8 cellular contexts compared by ENCODE assay signal in the genomic region with DNA sequence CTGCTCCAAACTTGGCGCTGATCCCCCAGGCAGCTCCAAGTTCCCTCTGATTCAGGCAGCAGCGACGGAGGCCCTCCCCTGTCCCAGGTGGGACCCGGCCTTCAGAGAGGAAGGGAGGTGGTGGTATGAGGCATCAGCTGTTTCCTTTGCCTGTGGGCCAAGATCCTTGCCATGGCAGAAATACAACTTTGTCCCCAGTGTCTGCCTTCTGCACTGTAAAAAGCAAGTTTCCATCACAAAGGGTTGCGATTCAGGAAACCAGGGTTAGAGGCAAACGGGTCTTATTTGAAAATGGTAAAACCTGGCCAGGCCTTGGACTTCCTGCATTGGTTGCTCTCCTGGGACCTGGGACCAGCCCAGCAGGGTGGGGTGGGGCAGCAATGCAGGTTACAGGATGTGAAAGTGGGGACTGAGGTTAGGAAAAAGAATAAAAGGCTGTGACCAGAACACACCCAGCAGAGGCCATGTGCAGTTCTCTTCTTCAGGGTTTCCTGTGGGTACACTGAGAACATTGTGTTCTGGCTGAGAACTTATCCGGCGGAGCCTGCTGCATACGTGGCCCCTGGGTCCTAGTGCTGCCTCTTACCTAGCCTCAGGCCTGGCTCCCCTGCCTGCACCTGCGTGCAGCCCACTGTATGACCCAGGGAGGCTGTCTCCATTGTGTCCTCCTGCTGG. TPM values are rescaled to one million over a fixed set of nuclear protein-coding genes. Genes with fewer than 3 reads are reported as not detected.
DNase-seq lines count a peak whose midpoint lies in the region; ATAC-seq and TF ChIP-seq lines count a peak whose summit lies in the region.

No MANE protein-coding gene starts in this region.

- H3K36me3 ChIP-seq in DND-41 (ENCODE audit: insufficient read depth, low read length) (no peaks in the 10 kb centered on the region), HUES6 (ENCODE audit: control insufficient read depth, insufficient read depth, low read length) (no peaks in the 10 kb centered on the region), colonic mucosa (no peaks in the 10 kb centered on the region)

- POLR2A ChIA-PET in activated CD4-positive, alpha-beta T cell treated with anti-CD3 and anti-CD28 coated beads for 36 hours (lab: Charles Lee) = interaction anchor here (0.6 to 3.1 kb wide), 3 partner anchors 12 to 91 kb away, joined by 4 to 15 read pairs (median 6); no protein-coding TSS in a partner anchor

- no peaks in the 10 kb centered on the region for H3K27me3 ChIP-seq in DND-41 (ENCODE audit: insufficient read depth, low read length, poor library complexity)
- H3K27me3 ChIP-seq in HUES6 (ENCODE audit: control insufficient read depth, insufficient read depth, low read length) = no peaks in the 10 kb centered on the region
- no peaks in the 10 kb centered on the region for H3K27me3 ChIP-seq in colonic mucosa

- peak overlapping the region; percentile 71 for H3K4me3 Mint-ChIP-seq in activated CD4-positive, alpha-beta T cell treated with anti-CD3 and anti-CD28 coated beads for 36 hours

- intact Hi-C loops in activated CD4-positive, alpha-beta T cell treated with anti-CD3 and anti-CD28 coated beads for 36 hours (cut with DNase I, micrococcal nuclease) = loop anchor here (1.0 to 10.0 kb wide), 6 partner anchors 12 to 284 kb away; a partner anchor contains a TSS
- intact Hi-C loops in colonic mucosa (cut with DNase I) = no loop called here

- no peaks in the 10 kb centered on the region for H3K9me3 Mint-ChIP-seq in activated CD4-positive, alpha-beta T cell treated with anti-CD3 and anti-CD28 coated beads for 36 hours (ENCODE audit: low read depth)

- H3K27ac ChIP-seq in DND-41 (ENCODE audit: low read length) = peak overlapping the region; percentile 96
- H3K27ac ChIP-seq in HUES6 (ENCODE audit: low read depth, low read length) = no peak overlapping the region; the same call in 1 of the 2 replicates
- peak overlapping the region; percentile 95 for H3K27ac ChIP-seq in colonic mucosa

- H3K4me2 ChIP-seq in DND-41 (ENCODE audit: insufficient read depth, low read length) = peak overlapping the region; percentile 72

- CTCF ChIA-PET in activated CD4-positive, alpha-beta T cell treated with anti-CD3 and anti-CD28 coated beads for 36 hours (lab: Charles Lee) = interaction anchor here (0.7 to 1.7 kb wide), 8 partner anchors 10 to 200 kb away, joined by 3 to 7 read pairs (median 4); a partner anchor contains a TSS

- H3K79me2 ChIP-seq in DND-41 (ENCODE audit: insufficient read depth, low read length) = no peaks in the 10 kb centered on the region

- H3K4me1 Mint-ChIP-seq in activated CD4-positive, alpha-beta T cell treated with anti-CD3 and anti-CD28 coated beads for 36 hours = peaks cover 82% of the 10 kb centered on the region

- H3K9me3 ChIP-seq in DND-41 (ENCODE audit: insufficient read depth, low read length, severe bottlenecking) (no peaks in the 10 kb centered on the region), HUES6 (ENCODE audit: control insufficient read depth, insufficient read depth, low read depth, low read length) (no peaks in the 10 kb centered on the region), colonic mucosa (no peaks in the 10 kb centered on the region)

- H3K4me1 ChIP-seq in DND-41 (ENCODE audit: insufficient read depth, low read length) (peaks cover 40% of the 10 kb centered on the region), HUES6 (ENCODE audit: control insufficient read depth, insufficient read depth, low read length) (peaks cover 23% of the 10 kb centered on the region), colonic mucosa (peaks cover 40% of the 10 kb centered on the region)

- peak overlapping the region; percentile 89 for H3K27ac Mint-ChIP-seq in activated CD4-positive, alpha-beta T cell treated with anti-CD3 and anti-CD28 coated beads for 36 hours

- ATAC-seq in DND-41 (ENCODE audit: insufficient read depth, low read depth) = peak; percentile 98
- peak; percentile 89 for ATAC-seq in GM21423 (IDR thresholded peaks at IDR 0.05; ENCODE audit: unreplicated experiment)
- peak; percentile 91 for ATAC-seq in activated CD4-positive, alpha-beta T cell treated with anti-CD3 and anti-CD28 coated beads for 36 hours

- no peak for TF ChIP-seq CTCF in DND-41 (IDR thresholded peaks at IDR 0.05; ENCODE audit: borderline replicate concordance, extremely low read depth, low read length, poor library complexity, severe bottlenecking)
- TF ChIP-seq CTCF in colonic mucosa (IDR thresholded peaks at IDR 0.05) = no peak

- no peaks in the 10 kb centered on the region for H3K27me3 Mint-ChIP-seq in activated CD4-positive, alpha-beta T cell treated with anti-CD3 and anti-CD28 coated beads for 36 hours

- peaks cover 2% of the 10 kb centered on the region for H3K36me3 Mint-ChIP-seq in activated CD4-positive, alpha-beta T cell treated with anti-CD3 and anti-CD28 coated beads for 36 hours (ENCODE audit: low read depth)

- H3K9ac ChIP-seq in DND-41 (ENCODE audit: low read depth, low read length) (peak overlapping the region; percentile 63), HUES6 (ENCODE audit: low read length) (no peak overlapping the region), colonic mucosa (ENCODE audit: low read depth in 2 of 2, low read length in 2 of 2) (peak overlapping the region; percentile 52 to 79)

- H4K20me1 ChIP-seq in DND-41 (ENCODE audit: insufficient read depth, low read length) = no peaks in the 10 kb centered on the region

- DNase-seq in DND-41 (peak; percentile 86), colonic mucosa (peak; percentile 85), medulla oblongata (ENCODE audit: extremely low spot score) (peak; percentile 89), NCI-H2029 (lab: John Stamatoyannopoulos, UW) (no peak)
- DNase-seq in activated CD4-positive, alpha-beta T cell treated with anti-CD3 and anti-CD28 coated beads for 36 hours = peak; percentile 84
- peak; percentile 32 to 58 for DNase-seq in stimulated activated CD8-positive, alpha-beta memory T cell treated with anti-CD3 and anti-CD28 coated beads, Interleukin-15, amount 100 ng/mL, for 4 hours (ENCODE audit: low read depth in 2 of 2)

- H2AFZ ChIP-seq in DND-41 (ENCODE audit: low read depth, low read length) = peak overlapping the region; percentile 71

- H3K4me3 ChIP-seq in DND-41 (ENCODE audit: low read depth in 1 of 2, low read length in 2 of 2) (peak overlapping the region; percentile 1 to 55; a peak in 3 of 4 replicates), HUES6 (ENCODE audit: low read depth, low read length) (peak overlapping the region; percentile 30), colonic mucosa (no peak overlapping the region)

RNA-seq across cellular contexts. Expression of a gene that starts 25.1 kb away (rescaled TPM):
- 1,000 to 10,000 TPM in 1 of 2 experiments, 100 to 1,000 TPM in 1; 750 to 1,039 TPM for total RNA-seq in activated CD4-positive, alpha-beta T cell treated with anti-CD3 and anti-CD28 coated beads for 36 hours
- total RNA-seq in colonic mucosa = 100 to 1,000 TPM in 1 of 2 donors, 10 to 100 TPM in 1; 45.5 to 147 TPM

RNA-seq across cellular contexts. Expression of a gene that starts 32.5 kb away (rescaled TPM):
- 10 to 100 TPM; 67.8 to 68.9 TPM for total RNA-seq in activated CD4-positive, alpha-beta T cell treated with anti-CD3 and anti-CD28 coated beads for 36 hours
- 10 to 100 TPM; 16.2 to 19.2 TPM for total RNA-seq in colonic mucosa

RNA-seq across cellular contexts. Expression of a gene that starts 32.8 kb away (rescaled TPM):
- total RNA-seq in activated CD4-positive, alpha-beta T cell treated with anti-CD3 and anti-CD28 coated beads for 36 hours = 100 to 1,000 TPM in 1 of 2 experiments, 10 to 100 TPM in 1; 90.2 to 123 TPM
- 10 to 100 TPM; 63.2 to 85.2 TPM for total RNA-seq in colonic mucosa

Comparison
In these comparisons a context has a peak if more than half of its experiments do, and no peak if none do; other contexts are left out.
1. RNA of a gene that starts 25.1 kb away (total RNA-seq): 750 to 1,039 TPM in activated CD4-positive, alpha-beta T cell treated with anti-CD3 and anti-CD28 coated beads for 36 hours; 45.5 to 147 TPM in colonic mucosa; every median in the first group is over 4 times any median in the second.
2. Peak in every context shown above with its lines, with median percentiles within 50 percentile points of each other: ATAC-seq.